Comparison of ENCODE assay signal across 1 cellular context in the genomic region with DNA sequence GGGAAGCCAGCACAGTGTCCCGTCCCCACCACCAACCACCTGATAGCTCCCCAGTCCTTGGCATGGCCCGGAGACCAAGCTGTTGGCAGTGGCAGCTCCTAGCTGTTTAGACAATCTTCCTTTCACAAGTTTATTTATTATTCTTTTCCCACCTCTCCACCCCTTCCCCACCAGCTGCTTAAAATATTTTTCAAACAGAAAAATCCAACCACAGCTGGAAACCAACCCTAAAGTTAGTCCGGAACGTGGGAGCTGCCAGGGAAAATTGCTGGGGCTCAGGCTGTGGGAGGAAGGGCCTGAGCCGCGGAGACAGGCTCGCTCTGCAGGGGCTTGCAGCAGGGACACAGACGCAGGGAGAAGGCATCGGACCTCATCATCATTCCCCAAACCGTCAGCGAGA.
TF ChIP-seq lines count a peak whose summit lies in the region.

No MANE protein-coding gene starts in this region.

TF ChIP-seq in H1, 55 proteins besides CTCF, POLR2A, EP300 and RAD21:
- TF ChIP-seq BCL11A (IDR thresholded peaks at IDR 0.05; ENCODE audit: low read depth in 2 of 2, low read length in 2 of 2) (no peak), POLR2AphosphoS5 (IDR thresholded peaks at IDR 0.05; ENCODE audit: low read depth, low read length) (no peak), CEBPB (IDR thresholded peaks at IDR 0.05; ENCODE audit: low read depth, low read length) (no peak), POU5F1 (IDR thresholded peaks at IDR 0.05; ENCODE audit: low read depth, low read length) (no peak), FOSL1 (IDR thresholded peaks at IDR 0.05; ENCODE audit: insufficient read depth, low read depth, low read length) (no peak), CHD1 (IDR thresholded peaks at IDR 0.05; ENCODE audit: low read depth, low read length) (no peak)
